ENCODE assay signal across 20 cellular contexts in genomic region chr5:88049156-88049555, GRCh38.
A peak's percentile ranks its signal among the peaks of the same experiment; 100 is the strongest.
DNase-seq lines count a peak whose midpoint lies in the region; ATAC-seq, FAIRE-seq and TF ChIP-seq lines count a peak whose summit lies in the region.
"Had no signal": no experiment of that assay in that cellular context is flagged by ENCODE, and none has a peak within 500 bp of the region (broad histone marks: within the 10 kb centered on the region; RNA-seq: fewer than 3 reads in every experiment).

No MANE protein-coding gene starts in this region.

- H3K27ac ChIP-seq in HUES6 (ENCODE audit: low read depth, low read length) (peak overlapping the region; percentile 42; the same call in 1 of the 2 replicates), coronary artery (no peak overlapping the region)

- no peaks in the 10 kb centered on the region for H3K27me3 ChIP-seq in HUES6 (ENCODE audit: control insufficient read depth, insufficient read depth, low read length)
- no peaks in the 10 kb centered on the region for H3K27me3 ChIP-seq in bronchial epithelial cell (ENCODE audit: control insufficient read depth, insufficient read depth, low read length)

- ATAC-seq in GM19463 (IDR thresholded peaks at IDR 0.05; ENCODE audit: unreplicated experiment): no peak
- no peak for ATAC-seq in GM18520 (IDR thresholded peaks at IDR 0.05; ENCODE audit: unreplicated experiment)

- no peak overlapping the region; the same call in 1 of the 2 replicates for H3K4me3 ChIP-seq in HUES6 (ENCODE audit: low read depth, low read length)
- no peak overlapping the region for H3K4me3 ChIP-seq in bronchial epithelial cell (ENCODE audit: low read depth, low read length)
- no peak overlapping the region for H3K4me3 ChIP-seq in coronary artery
- H3K4me3 ChIP-seq: HAP-1 had no signal

- peak; percentile 58 for FAIRE-seq in bronchial epithelial cell (lab: Jason Lieb, UNC)
- FAIRE-seq: D721Med, GM12892, GM19239, HTR-8/SVneo had no signal

- H3K36me3 ChIP-seq in HUES6 (ENCODE audit: control insufficient read depth, insufficient read depth, low read length) (no peaks in the 10 kb centered on the region), bronchial epithelial cell (ENCODE audit: control insufficient read depth, insufficient read depth, low read length) (no peaks in the 10 kb centered on the region)
- H3K36me3 ChIP-seq: HAP-1 had no signal

- H3K9ac ChIP-seq in HUES6 (ENCODE audit: low read length): no peak overlapping the region

- no peaks in the 10 kb centered on the region for H3K9me3 ChIP-seq in HUES6 (ENCODE audit: control insufficient read depth, insufficient read depth, low read depth, low read length)
- H3K9me3 ChIP-seq: HAP-1 had no signal

- TF ChIP-seq CTCF in bronchial epithelial cell (IDR thresholded peaks at IDR 0.05; ENCODE audit: insufficient read depth, low read length, severe bottlenecking) (no peak), coronary artery (IDR thresholded peaks at IDR 0.05) (no peak)

- DNase-seq in Ammon's horn (ENCODE audit: low spot score) (peak; percentile 37), bronchial epithelial cell (ENCODE audit: low read depth) (no peak), midbrain (lab: John Stamatoyannopoulos, UW) (peak; percentile 4), DMS 273 treated with DMSO at 0.1 percent for 48 hours (lab: John Stamatoyannopoulos, UW) (no peak), coronary artery (ENCODE audit: low spot score) (no peak)
- DNase-seq: 8988T; ACHN; CD4-positive, alpha-beta T cell; DND-41; GDM1; IMR-90; KBM-7 had no signal

- H3K4me1 ChIP-seq in HUES6 (ENCODE audit: control insufficient read depth, insufficient read depth, low read length): peaks cover 18% of the 10 kb centered on the region

Comparison
In these comparisons a context has a peak if more than half of its experiments do, and no peak if none do; other contexts are left out.
1. DNase-seq: peak in Ammon's horn (single experiment) and midbrain (single experiment); none in bronchial epithelial cell (single experiment), DMS 273 treated with DMSO at 0.1 percent for 48 hours (single experiment) and coronary artery (single experiment).